ENCODE assay signal across 24 cellular contexts in the genomic region with DNA sequence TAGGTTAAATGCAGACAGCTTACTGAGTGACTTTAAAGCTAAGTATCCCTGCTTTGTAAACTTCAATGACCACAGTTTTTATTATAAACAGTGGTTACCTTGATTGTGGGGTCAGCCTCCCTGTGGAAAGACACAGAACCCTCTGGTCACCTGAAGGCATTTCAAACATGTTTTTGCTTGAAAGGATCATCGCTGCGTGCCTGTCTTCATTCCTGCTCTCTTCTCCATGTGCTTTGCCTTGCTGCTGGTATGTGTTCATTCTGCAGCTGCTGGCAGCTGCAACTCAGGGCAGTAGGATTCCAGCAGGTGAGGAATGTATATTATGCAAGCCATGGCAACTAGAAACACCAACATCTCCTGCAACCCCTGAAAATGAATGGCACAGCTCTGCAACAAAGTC.
DNase-seq lines count a peak whose midpoint lies in the region; ATAC-seq, FAIRE-seq and TF ChIP-seq lines count a peak whose summit lies in the region.
"Had no signal": no experiment of that assay in that cellular context is flagged by ENCODE, and none has a peak within 500 bp of the region (broad histone marks: within the 10 kb centered on the region; RNA-seq: fewer than 3 reads in every experiment).

No MANE protein-coding gene starts in this region.

- H2AFZ ChIP-seq in Loucy (ENCODE audit: low read length), result no peak overlapping the region
- H2AFZ ChIP-seq in astrocyte (ENCODE audit: low read depth, low read length), result no peak overlapping the region
- H2AFZ ChIP-seq in hepatocyte, result no peak overlapping the region

- H4K20me1 ChIP-seq in Loucy (ENCODE audit: insufficient read depth, low read length, poor library complexity, severe bottlenecking) (no peaks in the 10 kb centered on the region), astrocyte (ENCODE audit: insufficient read depth, low read length) (no peaks in the 10 kb centered on the region), hepatocyte (ENCODE audit: insufficient read depth, poor library complexity, severe bottlenecking) (no peaks in the 10 kb centered on the region)

- H3K9ac ChIP-seq in Loucy (ENCODE audit: low read depth, low read length, poor library complexity, severe bottlenecking) (peak overlapping the region; percentile 72), astrocyte (ENCODE audit: low read length) (no peak overlapping the region)

- H3K27me3 Mint-ChIP-seq in astrocyte (ENCODE audit: low read depth, unreplicated experiment), result peaks cover 5% of the 10 kb centered on the region

- peaks cover 22% of the 10 kb centered on the region for H3F3A ChIP-seq in Loucy (ENCODE audit: low read depth)

- H3K4me3 Mint-ChIP-seq in astrocyte (ENCODE audit: unreplicated experiment), result no peak overlapping the region
- H3K4me3 Mint-ChIP-seq: activated T-cell treated with anti-CD3 and anti-CD28 coated beads, Interleukin-2, amount 50 U/mL, for 72 hours had no signal

- no peaks in the 10 kb centered on the region for H3K36me3 Mint-ChIP-seq in astrocyte (ENCODE audit: low read depth, unreplicated experiment)

- H3K79me2 ChIP-seq in Loucy (ENCODE audit: insufficient read depth, low read length), result 0 out of 2 replicates have a peak, but pooled peaks cover 13% of the 10 kb centered on the region
- H3K79me2 ChIP-seq in astrocyte (ENCODE audit: insufficient read depth, low read length), result no peaks in the 10 kb centered on the region
- H3K79me2 ChIP-seq in hepatocyte, result no peaks in the 10 kb centered on the region

- FAIRE-seq in astrocyte (lab: Jason Lieb, UNC), result no peak

- H3K9me3 ChIP-seq in Loucy (ENCODE audit: insufficient read depth, low read depth, low read length) (no peaks in the 10 kb centered on the region), astrocyte (ENCODE audit: insufficient read depth, low read depth, low read length) (peaks cover 5% of the 10 kb centered on the region), hepatocyte (ENCODE audit: low read depth) (no peaks in the 10 kb centered on the region), tibial artery (no peaks in the 10 kb centered on the region)
- H3K9me3 ChIP-seq: HAP-1, upper lobe of right lung had no signal

- H3K4me1 ChIP-seq in Loucy (ENCODE audit: insufficient read depth, low read length, poor library complexity, severe bottlenecking), result peaks cover 99% of the 10 kb centered on the region
- peaks cover 4% of the 10 kb centered on the region for H3K4me1 ChIP-seq in astrocyte (ENCODE audit: insufficient read depth, low read length)
- peaks cover 25% of the 10 kb centered on the region for H3K4me1 ChIP-seq in hepatocyte (ENCODE audit: insufficient read depth)
- H3K4me1 ChIP-seq in tibial artery, result peaks cover 0 to 14% (median 4%) of the 10 kb centered on the region in 4 donors
- H3K4me1 ChIP-seq: HAP-1 had no signal

- no peaks in the 10 kb centered on the region for H3K36me3 ChIP-seq in Loucy (ENCODE audit: insufficient read depth, low read length)
- H3K36me3 ChIP-seq in astrocyte (ENCODE audit: insufficient read depth, low read length), result no peaks in the 10 kb centered on the region
- no peaks in the 10 kb centered on the region for H3K36me3 ChIP-seq in hepatocyte (replicated peaks; ENCODE audit: insufficient read depth, low read depth)
- no peaks in the 10 kb centered on the region for H3K36me3 ChIP-seq in tibial artery
- H3K36me3 ChIP-seq: HAP-1, MG63, spleen, upper lobe of right lung had no signal

- ATAC-seq in GM18909 (IDR thresholded peaks at IDR 0.05; ENCODE audit: poor library complexity, unreplicated experiment) (no peak), GM19035 (IDR thresholded peaks at IDR 0.05; ENCODE audit: unreplicated experiment) (no peak)
- ATAC-seq: activated T-cell treated with anti-CD3 and anti-CD28 coated beads, Interleukin-2, amount 50 U/mL, for 72 hours; Panc1; upper lobe of right lung had no signal

- H3K4me1 Mint-ChIP-seq in astrocyte (ENCODE audit: low read depth, unreplicated experiment), result peaks cover 21% of the 10 kb centered on the region

- H3K27ac Mint-ChIP-seq in astrocyte (ENCODE audit: unreplicated experiment), result peak overlapping the region; percentile 48
- H3K27ac Mint-ChIP-seq: activated T-cell treated with anti-CD3 and anti-CD28 coated beads, Interleukin-2, amount 50 U/mL, for 72 hours had no signal

- 47% methylated on average over 2 of the region's 2 CpGs for WGBS in hepatocyte (ENCODE audit: low lambda C conversion rate, missing lambda C conversion rate)

- H3K27ac ChIP-seq in astrocyte (ENCODE audit: low read depth, low read length), result no peak overlapping the region
- no peak overlapping the region for H3K27ac ChIP-seq in hepatocyte
- H3K27ac ChIP-seq in tibial artery, result no peak overlapping the region
- H3K27ac ChIP-seq: C4-2B, coronary artery, spleen, upper lobe of right lung had no signal

- no peak for DNase-seq in astrocyte (ENCODE audit: low read depth)
- peak; percentile 31 for DNase-seq in hepatocyte (ENCODE audit: low spot score)
- peak; percentile 75 for DNase-seq in renal cortical epithelial cell (ENCODE audit: low read depth)
- no peak for DNase-seq in NCI-H1694 (lab: John Stamatoyannopoulos, UW)
- DNase-seq in tibial artery, result no peak
- DNase-seq: activated naive CD4-positive, alpha-beta T cell treated with Interleukin-2 at 50 U/mL for 16 hours; activated T-cell treated with anti-CD3 and anti-CD28 coated beads, Interleukin-2, amount 50 U/mL, for 72 hours; effector memory CD4-positive, alpha-beta T cell; MG63; NCI-H2081; NCI-H2227 treated with DMSO at 0.1 percent for 48 hours; NCI-H69; SIG-M5; spleen; SW 1271; T1000; upper lobe of right lung had no signal

- peak overlapping the region; percentile 55 for H3K4me2 ChIP-seq in Loucy (ENCODE audit: low read depth, low read length, poor library complexity, severe bottlenecking)
- no peak overlapping the region for H3K4me2 ChIP-seq in astrocyte (ENCODE audit: low read length)
- peak overlapping the region; percentile 67 for H3K4me2 ChIP-seq in hepatocyte

- intact Hi-C loops in tibial artery (cut with DNase I; ENCODE audit: low total_unique reads), result no loop called here

- no peaks in the 10 kb centered on the region for H3K9me2 ChIP-seq in Loucy (replicated peaks; ENCODE audit: low read depth, low read length)
- H3K9me2 ChIP-seq in hepatocyte (replicated peaks; ENCODE audit: insufficient read depth), result no peaks in the 10 kb centered on the region

- no peaks in the 10 kb centered on the region for H3K27me3 ChIP-seq in Loucy (ENCODE audit: insufficient read depth, low read length, poor library complexity, severe bottlenecking)
- peaks cover 9% of the 10 kb centered on the region for H3K27me3 ChIP-seq in astrocyte (ENCODE audit: insufficient read depth, low read length)
- no peaks in the 10 kb centered on the region for H3K27me3 ChIP-seq in hepatocyte
- no peaks in the 10 kb centered on the region for H3K27me3 ChIP-seq in tibial artery
- H3K27me3 ChIP-seq: MG63, spleen, upper lobe of right lung had no signal

- H3K9me3 Mint-ChIP-seq in astrocyte (ENCODE audit: unreplicated experiment), result peaks cover 10% of the 10 kb centered on the region
- H3K9me3 Mint-ChIP-seq: activated T-cell treated with anti-CD3 and anti-CD28 coated beads, Interleukin-2, amount 50 U/mL, for 72 hours had no signal

- H3K4me3 ChIP-seq in Loucy (ENCODE audit: low read length, poor library complexity, severe bottlenecking), result peak overlapping the region; percentile 30
- H3K4me3 ChIP-seq in astrocyte (ENCODE audit: insufficient read depth, low read depth, low read length), result no peak overlapping the region
- H3K4me3 ChIP-seq in hepatocyte, result no peak overlapping the region
- H3K4me3 ChIP-seq in tibial artery, result no peak overlapping the region
- H3K4me3 ChIP-seq: coronary artery, HAP-1, MG63, spleen, upper lobe of right lung had no signal

- TF ChIP-seq CTCF in Loucy (conservative IDR thresholded peaks at IDR 0.05; ENCODE audit: low read length) (no peak), astrocyte (IDR thresholded peaks at IDR 0.05; ENCODE audit: insufficient read depth, low read depth, low read length) (no peak), hepatocyte (IDR thresholded peaks at IDR 0.05; ENCODE audit: poor library complexity) (no peak), tibial artery (IDR thresholded peaks at IDR 0.05) (no peak)

Comparison
In these comparisons a context has a peak if more than half of its experiments do, and no peak if none do; other contexts are left out.
1. DNase-seq: peak in hepatocyte (single experiment) and renal cortical epithelial cell (single experiment); none in astrocyte (single experiment), NCI-H1694 (single experiment) and tibial artery (0 of 2).